Comparison of ENCODE assay signal across 13 cellular contexts in genomic region chr2:26740890-26741302, GRCh38. TPM values are rescaled to one million over a fixed set of nuclear protein-coding genes. Genes with fewer than 3 reads are reported as not detected.
DNase-seq lines count a peak whose midpoint lies in the region; ATAC-seq and TF ChIP-seq lines count a peak whose summit lies in the region.
"Had no signal": no experiment of that assay in that cellular context is flagged by ENCODE, and none has a peak within 500 bp of the region (broad histone marks: within the 10 kb centered on the region; RNA-seq: fewer than 3 reads in every experiment).

No MANE protein-coding gene starts in this region.

- H3K4me1 ChIP-seq in upper lobe of right lung = peaks cover 12% of the 10 kb centered on the region

- intact Hi-C loops in upper lobe of right lung (cut with DNase I) = loop anchor here (5.0 kb wide), 1 partner anchor 134 kb away; no protein-coding TSS in a partner anchor

- no peaks in the 10 kb centered on the region for H3K36me3 ChIP-seq in upper lobe of right lung

- H3K4me1 Mint-ChIP-seq in activated CD4-positive, alpha-beta memory T cell treated with anti-CD3 and anti-CD28 coated beads, Interleukin-2, amount 10 ng/mL, durations not matched to agents 7 days and 5 days = peaks cover 7% of the 10 kb centered on the region

- no peak overlapping the region for H3K4me3 Mint-ChIP-seq in activated CD4-positive, alpha-beta memory T cell treated with anti-CD3 and anti-CD28 coated beads, Interleukin-2, amount 10 ng/mL, durations not matched to agents 7 days and 5 days

- H3K27me3 Mint-ChIP-seq in activated CD4-positive, alpha-beta memory T cell treated with anti-CD3 and anti-CD28 coated beads, Interleukin-2, amount 10 ng/mL, durations not matched to agents 7 days and 5 days = peaks cover 1% of the 10 kb centered on the region

- no peaks in the 10 kb centered on the region for H3K36me3 Mint-ChIP-seq in activated CD4-positive, alpha-beta memory T cell treated with anti-CD3 and anti-CD28 coated beads, Interleukin-2, amount 10 ng/mL, durations not matched to agents 7 days and 5 days (ENCODE audit: low read depth)

- peak; percentile 55 for ATAC-seq in upper lobe of right lung
- ATAC-seq: left colon had no signal

- CTCF ChIA-PET in activated CD4-positive, alpha-beta memory T cell treated with anti-CD3 and anti-CD28 coated beads, Interleukin-2, amount 10 ng/mL, durations not matched to agents 7 days and 5 days (lab: Charles Lee) = interaction anchor here (0.8 kb wide), 1 partner anchor 133 kb away, joined by 3 read pairs; no protein-coding TSS in a partner anchor

- peak; percentile 36 for DNase-seq in stimulated activated CD4-positive, alpha-beta T cell treated with anti-CD3 and anti-CD28 coated beads, Interleukin-15, amount 100 ng/mL, for 24 hours
- no peak for DNase-seq in stimulated activated CD4-positive, alpha-beta T cell treated with anti-CD3 and anti-CD28 coated beads, Interleukin-12 subunit alpha, Interleukin-12 subunit beta, amount 100 ng/mL, for 4 hours
- DNase-seq in NCI-H82 (lab: John Stamatoyannopoulos, UW) (peak; percentile 96), fibroblast of villous mesenchyme (ENCODE audit: low read depth) (peak; percentile 47), upper lobe of right lung (no peak), GM19238 (ENCODE audit: insufficient read length, low spot score) (no peak), SW480 (ENCODE audit: low spot score) (no peak)
- no peak for DNase-seq in activated CD4-positive, alpha-beta memory T cell treated with anti-CD3 and anti-CD28 coated beads, Interleukin-2, amount 10 ng/mL, durations not matched to agents 7 days and 5 days
- DNase-seq: activated effector memory CD4-positive, alpha-beta T cell treated with Interleukin-2 at 50 U/mL for 16 hours; left colon; NCI-H1092 treated with DMSO at 0.1 percent for 48 hours; Right ventricle myocardium superior had no signal

- H3K9me3 Mint-ChIP-seq in activated CD4-positive, alpha-beta memory T cell treated with anti-CD3 and anti-CD28 coated beads, Interleukin-2, amount 10 ng/mL, durations not matched to agents 7 days and 5 days = no peaks in the 10 kb centered on the region

- no peak overlapping the region for H3K27ac Mint-ChIP-seq in activated CD4-positive, alpha-beta memory T cell treated with anti-CD3 and anti-CD28 coated beads, Interleukin-2, amount 10 ng/mL, durations not matched to agents 7 days and 5 days

- TF ChIP-seq CTCF in fibroblast of villous mesenchyme (IDR thresholded peaks at IDR 0.05; ENCODE audit: insufficient read depth, low read depth, low read length) (no peak), upper lobe of right lung (IDR thresholded peaks at IDR 0.05) (peak; percentile 23)

- no peak overlapping the region for H3K27ac ChIP-seq in upper lobe of right lung
- H3K27ac ChIP-seq: skin epidermis had no signal

- H3K9me3 ChIP-seq in upper lobe of right lung = no peaks in the 10 kb centered on the region

- POLR2A ChIA-PET in activated CD4-positive, alpha-beta memory T cell treated with anti-CD3 and anti-CD28 coated beads, Interleukin-2, amount 10 ng/mL, durations not matched to agents 7 days and 5 days (lab: Charles Lee) = no interaction called here

- H3K27me3 ChIP-seq in upper lobe of right lung = no peaks in the 10 kb centered on the region

- H3K4me3 ChIP-seq in fibroblast of villous mesenchyme (ENCODE audit: low read depth, low read length) (no peak overlapping the region), upper lobe of right lung (no peak overlapping the region)
- H3K4me3 ChIP-seq: skin epidermis had no signal

RNA-seq across cellular contexts. Expression of gene SLC35F6, which starts 23.2 kb away (rescaled TPM):
- total RNA-seq in fibroblast of villous mesenchyme = 87.2 and 87.3 TPM in 2 replicates
- 42.2 TPM for total RNA-seq in upper lobe of right lung
- 10 to 100 TPM; 27.0 to 27.6 TPM for total RNA-seq in activated CD4-positive, alpha-beta memory T cell treated with anti-CD3 and anti-CD28 coated beads, Interleukin-2, amount 10 ng/mL, durations not matched to agents 7 days and 5 days

RNA-seq across cellular contexts. Expression of gene CENPA, which starts 45.0 kb away (rescaled TPM):
- 7.4 and 9.5 TPM in 2 replicates for total RNA-seq in fibroblast of villous mesenchyme
- total RNA-seq in upper lobe of right lung = 0.78 TPM
- 10 to 100 TPM; 39.5 to 43.1 TPM for total RNA-seq in activated CD4-positive, alpha-beta memory T cell treated with anti-CD3 and anti-CD28 coated beads, Interleukin-2, amount 10 ng/mL, durations not matched to agents 7 days and 5 days

RNA-seq across cellular contexts. Expression of gene KCNK3, which starts 48.4 kb away (rescaled TPM):
- total RNA-seq in fibroblast of villous mesenchyme (under 0.01 TPM in 2 replicates), upper lobe of right lung (25.4 TPM)
- total RNA-seq in activated CD4-positive, alpha-beta memory T cell treated with anti-CD3 and anti-CD28 coated beads, Interleukin-2, amount 10 ng/mL, durations not matched to agents 7 days and 5 days = not detected

Comparison
In these comparisons a context has a peak if more than half of its experiments do, and no peak if none do; other contexts are left out.
1. DNase-seq: peak in stimulated activated CD4-positive, alpha-beta T cell treated with anti-CD3 and anti-CD28 coated beads, Interleukin-15, amount 100 ng/mL, for 24 hours (single experiment), NCI-H82 (single experiment) and fibroblast of villous mesenchyme (single experiment); none in stimulated activated CD4-positive, alpha-beta T cell treated with anti-CD3 and anti-CD28 coated beads, Interleukin-12 subunit alpha, Interleukin-12 subunit beta, amount 100 ng/mL, for 4 hours (single experiment), upper lobe of right lung (single experiment), GM19238 (single experiment), activated CD4-positive, alpha-beta memory T cell treated with anti-CD3 and anti-CD28 coated beads, Interleukin-2, amount 10 ng/mL, durations not matched to agents 7 days and 5 days (single experiment) and SW480 (single experiment).
2. RNA of gene KCNK3, which starts 48.4 kb away (total RNA-seq): 25.4 TPM in upper lobe of right lung (single experiment); under 0.01 TPM in fibroblast of villous mesenchyme and not detected in activated CD4-positive, alpha-beta memory T cell treated with anti-CD3 and anti-CD28 coated beads, Interleukin-2, amount 10 ng/mL, durations not matched to agents 7 days and 5 days; every median in the first group is over 10 times any median in the second.